In the genomic region with DNA sequence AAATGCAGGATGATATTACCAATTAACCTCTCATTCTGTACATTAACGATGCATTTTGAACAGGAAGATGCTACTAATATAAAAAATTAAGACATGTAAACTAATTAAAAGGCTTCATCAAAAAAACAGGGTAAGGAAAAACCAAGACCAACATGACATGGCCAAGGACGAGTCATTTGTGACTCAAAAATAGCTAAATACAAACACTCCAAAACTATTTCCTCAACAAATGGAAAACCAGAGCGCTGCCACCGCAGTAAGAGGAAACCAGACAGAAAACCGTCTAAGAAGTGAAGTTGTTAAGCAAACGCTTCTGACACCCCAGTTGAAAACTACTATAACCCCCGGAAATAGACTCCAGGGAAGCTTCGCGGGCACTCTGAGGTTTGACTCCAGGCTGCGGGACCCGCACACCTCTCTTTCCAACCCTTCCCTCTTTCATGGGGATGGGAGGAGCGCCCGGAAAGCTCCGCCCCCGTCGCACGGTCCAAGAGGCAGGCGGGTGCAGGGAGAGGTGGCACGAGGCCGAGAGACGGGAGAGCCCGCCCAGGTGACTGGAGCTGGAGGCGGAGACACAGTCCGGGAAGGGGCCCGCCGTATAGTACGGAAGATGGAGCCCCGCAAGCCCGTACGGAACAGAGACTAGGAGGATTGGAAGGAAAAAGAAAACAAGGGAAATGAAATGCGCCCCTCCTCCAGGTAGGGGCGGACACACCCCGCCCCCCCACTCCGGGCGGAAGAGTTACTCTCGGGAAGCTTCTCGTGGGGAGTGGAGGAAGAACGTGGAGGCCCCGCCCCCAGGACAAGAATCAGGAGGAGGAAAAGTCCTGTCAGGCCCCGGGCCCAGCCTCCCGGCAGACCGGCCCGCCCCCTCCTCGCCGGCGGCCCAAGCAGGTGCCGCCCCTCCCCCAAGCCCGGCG, we compare ENCODE assay signal across 1 cellular context.
TF ChIP-seq lines count a peak whose summit lies in the region.

No MANE protein-coding gene starts in this region.

TF ChIP-seq in HepG2, 621 proteins besides CTCF, POLR2A, EP300 and RAD21 (continued from another document and continues in another):
- TF ChIP-seq HMGXB3 (CRISPR knock-in tag; IDR thresholded peaks at IDR 0.05; ENCODE audit: borderline replicate concordance) (no peak), PAX8 (CRISPR knock-in tag; IDR thresholded peaks at IDR 0.05; ENCODE audit: borderline replicate concordance) (no peak), ZFP36 (IDR thresholded peaks at IDR 0.05; ENCODE audit: borderline replicate concordance, low read depth, low read length, partially characterized antibody) (no peak), IRF9 (CRISPR knock-in tag; IDR thresholded peaks at IDR 0.05; ENCODE audit: borderline replicate concordance) (0 out of 2 replicates have a peak, but pooled peaks have one; percentile 28), ARNT2 (CRISPR knock-in tag; IDR thresholded peaks at IDR 0.05; ENCODE audit: low read depth) (no peak), ZFP1 (CRISPR knock-in tag; IDR thresholded peaks at IDR 0.05) (no peak), ETV5 (CRISPR knock-in tag; IDR thresholded peaks at IDR 0.05; ENCODE audit: borderline replicate concordance) (peak; percentile 33; the same call in 1 of the 2 replicates), ZNF230 (CRISPR knock-in tag; IDR thresholded peaks at IDR 0.05) (no peak), FOXM1 (CRISPR knock-in tag; IDR thresholded peaks at IDR 0.05) (no peak), TEAD2 (CRISPR knock-in tag; IDR thresholded peaks at IDR 0.05) (no peak), ZNF879 (CRISPR knock-in tag; IDR thresholded peaks at IDR 0.05) (no peak), KDM1A (CRISPR knock-in tag; IDR thresholded peaks at IDR 0.05) (no peak), WIZ (CRISPR knock-in tag; IDR thresholded peaks at IDR 0.05) (no peak), ZNF205 (CRISPR knock-in tag; IDR thresholded peaks at IDR 0.05) (no peak; the same call in 1 of the 2 replicates), ZNF138 (CRISPR knock-in tag; IDR thresholded peaks at IDR 0.05; ENCODE audit: low read depth) (no peak), TRIM24 (CRISPR knock-in tag; IDR thresholded peaks at IDR 0.05) (no peak), THYN1 (CRISPR knock-in tag; IDR thresholded peaks at IDR 0.05; ENCODE audit: borderline replicate concordance, low read depth) (no peak), SRSF4 (IDR thresholded peaks at IDR 0.05; ENCODE audit: low read depth, low read length, poor library complexity, severe bottlenecking) (no peak), ZSCAN9 (CRISPR knock-in tag; IDR thresholded peaks at IDR 0.05; ENCODE audit: borderline replicate concordance) (peak; percentile 48; the same call in 1 of the 2 replicates), KLF11 (CRISPR knock-in tag; IDR thresholded peaks at IDR 0.05) (no peak), FOSL1 (CRISPR knock-in tag; IDR thresholded peaks at IDR 0.05; ENCODE audit: borderline replicate concordance) (no peak), DR1 (CRISPR knock-in tag; IDR thresholded peaks at IDR 0.05) (peak; percentile 39; the same call in 1 of the 2 replicates), PAF1 (CRISPR knock-in tag; IDR thresholded peaks at IDR 0.05) (no peak), ZNF318 (CRISPR knock-in tag; IDR thresholded peaks at IDR 0.05) (no peak), ZNF768 (CRISPR knock-in tag; IDR thresholded peaks at IDR 0.05) (no peak), ZNF800 (CRISPR knock-in tag; IDR thresholded peaks at IDR 0.05) (no peak), RAD51 (IDR thresholded peaks at IDR 0.05; ENCODE audit: borderline replicate concordance) (no peak), NFKBIZ (CRISPR knock-in tag; IDR thresholded peaks at IDR 0.05) (peak; percentile 40; the same call in 1 of the 2 replicates), ZNF496 (CRISPR knock-in tag; IDR thresholded peaks at IDR 0.05; ENCODE audit: insufficient replicate concordance) (no peak), SMYD3 (CRISPR knock-in tag; IDR thresholded peaks at IDR 0.05) (no peak), SP2 (CRISPR knock-in tag; IDR thresholded peaks at IDR 0.05) (0 out of 2 replicates have a peak, but pooled peaks have one; percentile 20)
- TF ChIP-seq, protein P1, sequence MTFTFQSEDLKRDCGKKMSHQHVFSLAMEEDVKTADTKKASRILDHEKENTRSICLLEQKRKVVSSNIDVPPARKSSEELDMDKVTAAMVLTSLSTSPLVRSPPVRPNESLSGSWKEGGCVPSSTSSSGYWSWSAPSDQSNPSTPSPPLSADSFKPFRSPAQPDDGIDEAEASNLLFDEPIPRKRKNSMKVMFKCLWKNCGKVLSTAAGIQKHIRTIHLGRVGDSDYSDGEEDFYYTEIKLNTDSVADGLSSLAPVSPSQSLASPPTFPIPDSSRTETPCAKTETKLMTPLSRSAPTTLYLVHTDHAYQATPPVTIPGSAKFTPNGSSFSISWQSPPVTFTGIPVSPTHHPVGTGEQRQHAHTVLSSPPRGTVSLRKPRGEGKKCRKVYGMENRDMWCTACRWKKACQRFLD (CRISPR knock-in tag; IDR thresholded peaks at IDR 0.05; ENCODE audit: borderline replicate concordance) = no peak
- TF ChIP-seq, protein P2, sequence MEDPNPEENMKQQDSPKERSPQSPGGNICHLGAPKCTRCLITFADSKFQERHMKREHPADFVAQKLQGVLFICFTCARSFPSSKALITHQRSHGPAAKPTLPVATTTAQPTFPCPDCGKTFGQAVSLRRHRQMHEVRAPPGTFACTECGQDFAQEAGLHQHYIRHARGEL (CRISPR knock-in tag; IDR thresholded peaks at IDR 0.05) = no peak
- TF ChIP-seq, protein P3, sequence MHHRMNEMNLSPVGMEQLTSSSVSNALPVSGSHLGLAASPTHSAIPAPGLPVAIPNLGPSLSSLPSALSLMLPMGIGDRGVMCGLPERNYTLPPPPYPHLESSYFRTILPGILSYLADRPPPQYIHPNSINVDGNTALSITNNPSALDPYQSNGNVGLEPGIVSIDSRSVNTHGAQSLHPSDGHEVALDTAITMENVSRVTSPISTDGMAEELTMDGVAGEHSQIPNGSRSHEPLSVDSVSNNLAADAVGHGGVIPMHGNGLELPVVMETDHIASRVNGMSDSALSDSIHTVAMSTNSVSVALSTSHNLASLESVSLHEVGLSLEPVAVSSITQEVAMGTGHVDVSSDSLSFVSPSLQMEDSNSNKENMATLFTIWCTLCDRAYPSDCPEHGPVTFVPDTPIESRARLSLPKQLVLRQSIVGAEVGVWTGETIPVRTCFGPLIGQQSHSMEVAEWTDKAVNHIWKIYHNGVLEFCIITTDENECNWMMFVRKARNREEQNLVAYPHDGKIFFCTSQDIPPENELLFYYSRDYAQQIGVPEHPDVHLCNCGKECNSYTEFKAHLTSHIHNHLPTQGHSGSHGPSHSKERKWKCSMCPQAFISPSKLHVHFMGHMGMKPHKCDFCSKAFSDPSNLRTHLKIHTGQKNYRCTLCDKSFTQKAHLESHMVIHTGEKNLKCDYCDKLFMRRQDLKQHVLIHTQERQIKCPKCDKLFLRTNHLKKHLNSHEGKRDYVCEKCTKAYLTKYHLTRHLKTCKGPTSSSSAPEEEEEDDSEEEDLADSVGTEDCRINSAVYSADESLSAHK (CRISPR knock-in tag; IDR thresholded peaks at IDR 0.05; ENCODE audit: borderline replicate concordance) = no peak
